In the genomic region with DNA sequence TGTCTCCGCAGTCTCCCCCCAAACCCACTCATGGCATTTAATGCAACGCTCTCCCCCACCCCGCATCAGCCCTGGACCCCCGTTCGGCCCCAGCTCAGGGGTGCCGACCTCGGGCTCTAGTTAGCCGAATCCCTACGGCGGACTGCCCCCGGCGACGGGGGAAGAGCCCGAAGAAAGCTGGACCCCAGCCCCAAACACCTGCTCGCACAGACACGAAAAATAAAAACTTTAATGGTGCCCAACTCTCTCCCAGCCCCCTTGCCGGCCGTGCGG, we compare ENCODE assay signal across 8 cellular contexts. TPM values are rescaled to one million over a fixed set of nuclear protein-coding genes. Genes with fewer than 3 reads are reported as not detected.
A peak's percentile ranks its signal among the peaks of the same experiment; 100 is the strongest.
DNase-seq lines count a peak whose midpoint lies in the region; ATAC-seq and TF ChIP-seq lines count a peak whose summit lies in the region.

No MANE protein-coding gene starts in this region.

- H3K9me3 ChIP-seq in AG04450 (ENCODE audit: control insufficient read depth, insufficient read depth, low read length) (peaks cover 4% of the 10 kb centered on the region; the same call in 1 of the 2 replicates), OCI-LY1 (ENCODE audit: low read length) (no peaks in the 10 kb centered on the region)

- peak overlapping the region; percentile 77 for H3K4me3 ChIP-seq in AG04450 (ENCODE audit: low read depth, low read length)
- peak overlapping the region; percentile 88 for H3K4me3 ChIP-seq in OCI-LY1 (ENCODE audit: low read depth, low read length, poor library complexity, severe bottlenecking)
- peak overlapping the region; percentile 90 for H3K4me3 ChIP-seq in coronary artery

- H3K79me2 ChIP-seq in OCI-LY1 (ENCODE audit: insufficient read depth, low read length), result peaks cover 45% of the 10 kb centered on the region

- intact Hi-C loops in natural killer cell (cut with micrococcal nuclease), result no loop called here

- peak overlapping the region; percentile 84 for H3K27ac ChIP-seq in AG04450 (ENCODE audit: low read depth, low read length)
- peak overlapping the region; percentile 95 for H3K27ac ChIP-seq in OCI-LY1 (ENCODE audit: low read depth, low read length, poor library complexity, severe bottlenecking)
- H3K27ac ChIP-seq in coronary artery, result peak overlapping the region; percentile 52 to 89

- H3K36me3 Mint-ChIP-seq in natural killer cell, result no peaks in the 10 kb centered on the region

- CTCF ChIA-PET in AG04450 (lab: Charles Lee), result interaction anchor here (0.6 to 1.9 kb wide), 8 partner anchors 13 to 435 kb away, joined by 3 to 20 read pairs (median 3); no protein-coding TSS in a partner anchor

- H3K9ac ChIP-seq in OCI-LY1 (ENCODE audit: low read length), result peak overlapping the region; percentile 89

- H2AFZ ChIP-seq in OCI-LY1 (ENCODE audit: low read length), result no peak overlapping the region

- no peaks in the 10 kb centered on the region for H3K9me3 Mint-ChIP-seq in natural killer cell

- no peak for ATAC-seq in natural killer cell
- no peak for ATAC-seq in GM19463 (IDR thresholded peaks at IDR 0.05; ENCODE audit: unreplicated experiment)

- peaks cover 35% of the 10 kb centered on the region for H3K36me3 ChIP-seq in OCI-LY1 (ENCODE audit: insufficient read depth, low read length)

- POLR2A ChIA-PET in AG04450 (lab: Yijun Ruan, JAX), result interaction anchor here (0.7 to 1.0 kb wide), 2 partner anchors 12 to 102 kb away, joined by 3 to 10 read pairs; no protein-coding TSS in a partner anchor

- H4K20me1 ChIP-seq in OCI-LY1 (ENCODE audit: insufficient read depth, low read length), result peaks cover 5% of the 10 kb centered on the region; the same call in 1 of the 2 replicates

- H3F3A ChIP-seq in OCI-LY1 (ENCODE audit: insufficient read depth, low read length), result no peaks in the 10 kb centered on the region

- peaks cover 39% of the 10 kb centered on the region for H3K4me1 ChIP-seq in OCI-LY1 (ENCODE audit: insufficient read depth, low read length, severe bottlenecking)

- peak overlapping the region; percentile 96 for H3K4me3 Mint-ChIP-seq in natural killer cell

- peak overlapping the region; percentile 85 to 91 for H3K27ac Mint-ChIP-seq in natural killer cell

- TF ChIP-seq CTCF in AG04450 (IDR thresholded peaks at IDR 0.05; ENCODE audit: low read depth, low read length) (no peak), OCI-LY1 (IDR thresholded peaks at IDR 0.05; ENCODE audit: low read length) (no peak), coronary artery (IDR thresholded peaks at IDR 0.05) (no peak), natural killer cell (IDR thresholded peaks at IDR 0.05) (no peak)

- no peaks in the 10 kb centered on the region for H3K27me3 ChIP-seq in AG04450 (ENCODE audit: control insufficient read depth, insufficient read depth, low read length)
- no peaks in the 10 kb centered on the region for H3K27me3 ChIP-seq in OCI-LY1 (ENCODE audit: insufficient read depth, low read length)

- H3K27me3 Mint-ChIP-seq in natural killer cell (ENCODE audit: low read depth in 2 of 2), result peaks cover 7 to 22% of the 10 kb centered on the region in 2 donors

- no peaks in the 10 kb centered on the region for H3K9me2 ChIP-seq in OCI-LY1 (ENCODE audit: low read depth, low read length)

- H3K4me2 ChIP-seq in OCI-LY1 (ENCODE audit: low read length), result peak overlapping the region; percentile 64

- H3K4me1 Mint-ChIP-seq in natural killer cell, result peaks cover 21 to 44% of the 10 kb centered on the region in 2 donors

- DNase-seq in AG04450 (ENCODE audit: low read depth, low spot score) (no peak), coronary artery (ENCODE audit: low spot score) (no peak), natural killer cell (no peak), D341Med (ENCODE audit: low spot score) (no peak), DMS114 treated with DMSO at 0.1 percent for 48 hours (lab: John Stamatoyannopoulos, UW; ENCODE audit: unreplicated experiment) (no peak)
- no peak for DNase-seq in effector CD4-positive, alpha-beta T cell

RNA-seq across cellular contexts. Expression of gene RCC2, which starts 0.6 kb away (rescaled TPM):
- 43.3 and 43.4 TPM in 2 replicates for polyA plus RNA-seq in AG04450 (2011; rRNA removed)
- 50.1 and 62.1 TPM in 2 replicates for polyA minus RNA-seq in AG04450 (2011; rRNA and poly(A)+ RNA removed)
- 10 to 100 TPM; 55.2 to 76.8 (median 73.2) TPM for total RNA-seq in natural killer cell
